In the genomic region with DNA sequence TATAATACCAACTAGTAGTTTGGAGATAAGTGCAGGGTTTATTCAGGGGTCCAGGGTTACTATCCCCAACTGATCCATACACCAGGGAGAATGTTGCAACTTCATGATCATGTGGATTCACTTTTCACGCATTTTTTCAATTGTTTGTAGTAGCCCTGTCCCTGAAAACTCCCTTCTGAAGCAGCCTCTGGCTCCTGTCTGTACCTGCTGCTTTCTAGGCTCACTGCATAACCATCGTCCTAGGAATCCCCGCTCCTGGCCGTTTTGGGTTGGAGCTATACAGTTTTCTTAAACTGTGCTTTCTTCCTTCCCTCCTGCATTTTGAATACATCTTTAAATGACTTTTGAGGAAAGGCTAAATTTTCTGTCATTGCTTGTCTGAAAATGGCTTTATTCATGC, we compare ENCODE assay signal across 1 cellular context.
TF ChIP-seq lines count a peak whose summit lies in the region.

No MANE protein-coding gene starts in this region.

TF ChIP-seq in GM23338, 12 proteins besides CTCF, POLR2A, EP300 and RAD21:
- TF ChIP-seq, protein P1, sequence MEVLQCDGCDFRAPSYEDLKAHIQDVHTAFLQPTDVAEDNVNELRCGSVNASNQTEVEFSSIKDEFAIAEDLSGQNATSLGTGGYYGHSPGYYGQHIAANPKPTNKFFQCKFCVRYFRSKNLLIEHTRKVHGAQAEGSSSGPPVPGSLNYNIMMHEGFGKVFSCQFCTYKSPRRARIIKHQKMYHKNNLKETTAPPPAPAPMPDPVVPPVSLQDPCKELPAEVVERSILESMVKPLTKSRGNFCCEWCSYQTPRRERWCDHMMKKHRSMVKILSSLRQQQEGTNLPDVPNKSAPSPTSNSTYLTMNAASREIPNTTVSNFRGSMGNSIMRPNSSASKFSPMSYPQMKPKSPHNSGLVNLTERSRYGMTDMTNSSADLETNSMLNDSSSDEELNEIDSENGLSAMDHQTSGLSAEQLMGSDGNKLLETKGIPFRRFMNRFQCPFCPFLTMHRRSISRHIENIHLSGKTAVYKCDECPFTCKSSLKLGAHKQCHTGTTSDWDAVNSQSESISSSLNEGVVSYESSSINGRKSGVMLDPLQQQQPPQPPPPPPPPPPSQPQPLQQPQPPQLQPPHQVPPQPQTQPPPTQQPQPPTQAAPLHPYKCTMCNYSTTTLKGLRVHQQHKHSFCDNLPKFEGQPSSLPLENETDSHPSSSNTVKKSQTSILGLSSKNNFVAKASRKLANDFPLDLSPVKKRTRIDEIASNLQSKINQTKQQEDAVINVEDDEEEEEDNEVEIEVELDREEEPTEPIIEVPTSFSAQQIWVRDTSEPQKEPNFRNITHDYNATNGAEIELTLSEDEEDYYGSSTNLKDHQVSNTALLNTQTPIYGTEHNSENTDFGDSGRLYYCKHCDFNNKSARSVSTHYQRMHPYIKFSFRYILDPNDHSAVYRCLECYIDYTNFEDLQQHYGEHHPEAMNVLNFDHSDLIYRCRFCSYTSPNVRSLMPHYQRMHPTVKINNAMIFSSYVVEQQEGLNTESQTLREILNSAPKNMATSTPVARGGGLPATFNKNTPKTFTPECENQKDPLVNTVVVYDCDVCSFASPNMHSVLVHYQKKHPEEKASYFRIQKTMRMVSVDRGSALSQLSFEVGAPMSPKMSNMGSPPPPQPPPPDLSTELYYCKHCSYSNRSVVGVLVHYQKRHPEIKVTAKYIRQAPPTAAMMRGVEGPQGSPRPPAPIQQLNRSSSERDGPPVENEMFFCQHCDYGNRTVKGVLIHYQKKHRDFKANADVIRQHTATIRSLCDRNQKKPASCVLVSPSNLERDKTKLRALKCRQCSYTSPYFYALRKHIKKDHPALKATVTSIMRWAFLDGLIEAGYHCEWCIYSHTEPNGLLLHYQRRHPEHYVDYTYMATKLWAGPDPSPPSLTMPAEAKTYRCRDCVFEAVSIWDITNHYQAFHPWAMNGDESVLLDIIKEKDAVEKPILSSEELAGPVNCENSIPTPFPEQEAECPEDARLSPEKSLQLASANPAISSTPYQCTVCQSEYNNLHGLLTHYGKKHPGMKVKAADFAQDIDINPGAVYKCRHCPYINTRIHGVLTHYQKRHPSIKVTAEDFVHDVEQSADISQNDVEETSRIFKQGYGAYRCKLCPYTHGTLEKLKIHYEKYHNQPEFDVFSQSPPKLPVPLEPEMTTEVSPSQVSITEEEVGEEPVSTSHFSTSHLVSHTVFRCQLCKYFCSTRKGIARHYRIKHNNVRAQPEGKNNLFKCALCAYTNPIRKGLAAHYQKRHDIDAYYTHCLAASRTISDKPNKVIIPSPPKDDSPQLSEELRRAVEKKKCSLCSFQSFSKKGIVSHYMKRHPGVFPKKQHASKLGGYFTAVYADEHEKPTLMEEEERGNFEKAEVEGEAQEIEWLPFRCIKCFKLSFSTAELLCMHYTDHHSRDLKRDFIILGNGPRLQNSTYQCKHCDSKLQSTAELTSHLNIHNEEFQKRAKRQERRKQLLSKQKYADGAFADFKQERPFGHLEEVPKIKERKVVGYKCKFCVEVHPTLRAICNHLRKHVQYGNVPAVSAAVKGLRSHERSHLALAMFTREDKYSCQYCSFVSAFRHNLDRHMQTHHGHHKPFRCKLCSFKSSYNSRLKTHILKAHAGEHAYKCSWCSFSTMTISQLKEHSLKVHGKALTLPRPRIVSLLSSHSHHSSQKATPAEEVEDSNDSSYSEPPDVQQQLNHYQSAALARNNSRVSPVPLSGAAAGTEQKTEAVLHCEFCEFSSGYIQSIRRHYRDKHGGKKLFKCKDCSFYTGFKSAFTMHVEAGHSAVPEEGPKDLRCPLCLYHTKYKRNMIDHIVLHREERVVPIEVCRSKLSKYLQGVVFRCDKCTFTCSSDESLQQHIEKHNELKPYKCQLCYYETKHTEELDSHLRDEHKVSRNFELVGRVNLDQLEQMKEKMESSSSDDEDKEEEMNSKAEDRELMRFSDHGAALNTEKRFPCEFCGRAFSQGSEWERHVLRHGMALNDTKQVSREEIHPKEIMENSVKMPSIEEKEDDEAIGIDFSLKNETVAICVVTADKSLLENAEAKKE (CRISPR knock-in tag; IDR thresholded peaks at IDR 0.05) = no peak
- TF ChIP-seq STAT1 (IDR thresholded peaks at IDR 0.05; ENCODE audit: unreplicated experiment) = no peak
- TF ChIP-seq ZNF114 (CRISPR knock-in tag; IDR thresholded peaks at IDR 0.05) = no peak
- TF ChIP-seq EZH2 (IDR thresholded peaks at IDR 0.05; ENCODE audit: low read depth, unreplicated experiment) = no peak
- no peak for TF ChIP-seq POLR2AphosphoS5 (IDR thresholded peaks at IDR 0.05; ENCODE audit: low read depth)
- TF ChIP-seq ZNF331 (CRISPR knock-in tag; IDR thresholded peaks at IDR 0.05; ENCODE audit: low read depth) = no peak
- TF ChIP-seq EZH2phosphoT487 (IDR thresholded peaks at IDR 0.05; ENCODE audit: unreplicated experiment) = no peak
- TF ChIP-seq, protein P2, sequence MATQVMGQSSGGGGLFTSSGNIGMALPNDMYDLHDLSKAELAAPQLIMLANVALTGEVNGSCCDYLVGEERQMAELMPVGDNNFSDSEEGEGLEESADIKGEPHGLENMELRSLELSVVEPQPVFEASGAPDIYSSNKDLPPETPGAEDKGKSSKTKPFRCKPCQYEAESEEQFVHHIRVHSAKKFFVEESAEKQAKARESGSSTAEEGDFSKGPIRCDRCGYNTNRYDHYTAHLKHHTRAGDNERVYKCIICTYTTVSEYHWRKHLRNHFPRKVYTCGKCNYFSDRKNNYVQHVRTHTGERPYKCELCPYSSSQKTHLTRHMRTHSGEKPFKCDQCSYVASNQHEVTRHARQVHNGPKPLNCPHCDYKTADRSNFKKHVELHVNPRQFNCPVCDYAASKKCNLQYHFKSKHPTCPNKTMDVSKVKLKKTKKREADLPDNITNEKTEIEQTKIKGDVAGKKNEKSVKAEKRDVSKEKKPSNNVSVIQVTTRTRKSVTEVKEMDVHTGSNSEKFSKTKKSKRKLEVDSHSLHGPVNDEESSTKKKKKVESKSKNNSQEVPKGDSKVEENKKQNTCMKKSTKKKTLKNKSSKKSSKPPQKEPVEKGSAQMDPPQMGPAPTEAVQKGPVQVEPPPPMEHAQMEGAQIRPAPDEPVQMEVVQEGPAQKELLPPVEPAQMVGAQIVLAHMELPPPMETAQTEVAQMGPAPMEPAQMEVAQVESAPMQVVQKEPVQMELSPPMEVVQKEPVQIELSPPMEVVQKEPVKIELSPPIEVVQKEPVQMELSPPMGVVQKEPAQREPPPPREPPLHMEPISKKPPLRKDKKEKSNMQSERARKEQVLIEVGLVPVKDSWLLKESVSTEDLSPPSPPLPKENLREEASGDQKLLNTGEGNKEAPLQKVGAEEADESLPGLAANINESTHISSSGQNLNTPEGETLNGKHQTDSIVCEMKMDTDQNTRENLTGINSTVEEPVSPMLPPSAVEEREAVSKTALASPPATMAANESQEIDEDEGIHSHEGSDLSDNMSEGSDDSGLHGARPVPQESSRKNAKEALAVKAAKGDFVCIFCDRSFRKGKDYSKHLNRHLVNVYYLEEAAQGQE (IDR thresholded peaks at IDR 0.05; ENCODE audit: unreplicated experiment) = no peak
- no peak for TF ChIP-seq NANOG (IDR thresholded peaks at IDR 0.05; ENCODE audit: borderline replicate concordance)
- TF ChIP-seq JUNB (IDR thresholded peaks at IDR 0.05; ENCODE audit: unreplicated experiment) = no peak
- TF ChIP-seq, protein P3, sequence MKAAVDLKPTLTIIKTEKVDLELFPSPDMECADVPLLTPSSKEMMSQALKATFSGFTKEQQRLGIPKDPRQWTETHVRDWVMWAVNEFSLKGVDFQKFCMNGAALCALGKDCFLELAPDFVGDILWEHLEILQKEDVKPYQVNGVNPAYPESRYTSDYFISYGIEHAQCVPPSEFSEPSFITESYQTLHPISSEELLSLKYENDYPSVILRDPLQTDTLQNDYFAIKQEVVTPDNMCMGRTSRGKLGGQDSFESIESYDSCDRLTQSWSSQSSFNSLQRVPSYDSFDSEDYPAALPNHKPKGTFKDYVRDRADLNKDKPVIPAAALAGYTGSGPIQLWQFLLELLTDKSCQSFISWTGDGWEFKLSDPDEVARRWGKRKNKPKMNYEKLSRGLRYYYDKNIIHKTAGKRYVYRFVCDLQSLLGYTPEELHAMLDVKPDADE (IDR thresholded peaks at IDR 0.05) = no peak
- TF ChIP-seq CREB1 (CRISPR knock-in tag; IDR thresholded peaks at IDR 0.05; ENCODE audit: low read depth) = no peak
